Comparison of ENCODE assay signal across 2 cellular contexts in genomic region chr10:4345842-4346241, GRCh38.
TF ChIP-seq lines count a peak whose summit lies in the region.

No MANE protein-coding gene starts in this region.

TF ChIP-seq in SK-N-SH, 30 proteins besides CTCF, POLR2A, EP300 and RAD21 (continued from another document):
- TF ChIP-seq IRF3 (IDR thresholded peaks at IDR 0.05; ENCODE audit: low read depth, low read length) (no peak), YY1 (IDR thresholded peaks at IDR 0.05; ENCODE audit: low read depth) (no peak)

TF ChIP-seq in SK-N-SH treated with all-trans-retinoic acid at 6 μM for 48 hours, 23 proteins besides CTCF, POLR2A, EP300 and RAD21 (continued from another document):
- no peak for TF ChIP-seq PATZ1 (CRISPR knock-in tag; IDR thresholded peaks at IDR 0.05; ENCODE audit: borderline replicate concordance)
- no peak for TF ChIP-seq ZNF8 (CRISPR knock-in tag; IDR thresholded peaks at IDR 0.05)
- TF ChIP-seq OSR1 (CRISPR knock-in tag; IDR thresholded peaks at IDR 0.05) = no peak
- TF ChIP-seq ARNTL (CRISPR knock-in tag; IDR thresholded peaks at IDR 0.05; ENCODE audit: borderline replicate concordance, low read depth) = no peak
- no peak for TF ChIP-seq ZNF70 (CRISPR knock-in tag; IDR thresholded peaks at IDR 0.05)
- TF ChIP-seq ESRRG (CRISPR knock-in tag; IDR thresholded peaks at IDR 0.05) = no peak
- TF ChIP-seq TCF4 (CRISPR knock-in tag; IDR thresholded peaks at IDR 0.05; ENCODE audit: borderline replicate concordance) = no peak
- no peak for TF ChIP-seq CSDC2 (CRISPR knock-in tag; IDR thresholded peaks at IDR 0.05)
- no peak for TF ChIP-seq GLIS3 (CRISPR knock-in tag; IDR thresholded peaks at IDR 0.05)
- TF ChIP-seq ZC3H10 (CRISPR knock-in tag; IDR thresholded peaks at IDR 0.05) = no peak
- TF ChIP-seq TSHZ2 (CRISPR knock-in tag; IDR thresholded peaks at IDR 0.05) = no peak
